ENCODE assay signal across 1 cellular context in genomic region chr20:32522775-32523612, GRCh38.
TF ChIP-seq lines count a peak whose summit lies in the region.

No MANE protein-coding gene starts in this region.

TF ChIP-seq in HepG2, 621 proteins besides CTCF, POLR2A, EP300 and RAD21 (continued from another document and continues in another):
- TF ChIP-seq MTA3 (CRISPR knock-in tag; IDR thresholded peaks at IDR 0.05) = no peak
- peak; percentile 77 for TF ChIP-seq UBTF (CRISPR knock-in tag; IDR thresholded peaks at IDR 0.05)
- peak; percentile 64; the same call in 1 of the 2 replicates for TF ChIP-seq ZKSCAN5 (CRISPR knock-in tag; IDR thresholded peaks at IDR 0.05)
- TF ChIP-seq SOX13 (IDR thresholded peaks at IDR 0.05) = 0 out of 2 replicates have a peak, but pooled peaks have one; percentile 16
- TF ChIP-seq SOX13 (CRISPR knock-in tag; conservative IDR thresholded peaks at IDR 0.05 in 1 of 2, IDR thresholded peaks at IDR 0.05 in 1 of 2) = peak in 1 of 2 experiments; percentile 79; a peak in 2 of 4 replicates
- TF ChIP-seq TARDBP (CRISPR knock-in tag; IDR thresholded peaks at IDR 0.05) = peak; percentile 91
- TF ChIP-seq CBX5 (CRISPR knock-in tag; IDR thresholded peaks at IDR 0.05; ENCODE audit: borderline replicate concordance) = peak; percentile 86
- peak; percentile 61 for TF ChIP-seq ZNF501 (CRISPR knock-in tag; IDR thresholded peaks at IDR 0.05)
- peak; percentile 15; the same call in 1 of the 2 replicates for TF ChIP-seq TRAFD1 (CRISPR knock-in tag; IDR thresholded peaks at IDR 0.05; ENCODE audit: borderline replicate concordance)
- TF ChIP-seq MZF1 (CRISPR knock-in tag; IDR thresholded peaks at IDR 0.05; ENCODE audit: borderline replicate concordance) = 0 out of 2 replicates have a peak, but pooled peaks have one; percentile 38
- peak; percentile 97 for TF ChIP-seq MED1 (CRISPR knock-in tag; IDR thresholded peaks at IDR 0.05)
- peak; percentile 64; the same call in 1 of the 2 replicates for TF ChIP-seq EEA1 (CRISPR knock-in tag; IDR thresholded peaks at IDR 0.05; ENCODE audit: borderline replicate concordance)
- peak; percentile 98 for TF ChIP-seq MTA1 (CRISPR knock-in tag; IDR thresholded peaks at IDR 0.05; ENCODE audit: borderline replicate concordance)
- TF ChIP-seq XRCC5 (optimal IDR thresholded peaks at IDR 0.05; ENCODE audit: low read length) = peak; percentile 58
- no peak for TF ChIP-seq U2AF2 (IDR thresholded peaks at IDR 0.05; ENCODE audit: low read depth, low read length)
- TF ChIP-seq ZFP41 (CRISPR knock-in tag; IDR thresholded peaks at IDR 0.05; ENCODE audit: borderline replicate concordance) = no peak; the same call in 1 of the 2 replicates
- peak; percentile 57 for TF ChIP-seq ATF2 (CRISPR knock-in tag; IDR thresholded peaks at IDR 0.05)
- TF ChIP-seq RFX3 (CRISPR knock-in tag; IDR thresholded peaks at IDR 0.05) = no peak
- peak; percentile 60; the same call in 1 of the 2 replicates for TF ChIP-seq KLF11 (CRISPR knock-in tag; IDR thresholded peaks at IDR 0.05)
- TF ChIP-seq ESRRA (CRISPR knock-in tag; IDR thresholded peaks at IDR 0.05; ENCODE audit: low read depth) = peak; percentile 91
- peak; percentile 98 for TF ChIP-seq REPIN1 (CRISPR knock-in tag; IDR thresholded peaks at IDR 0.05; ENCODE audit: borderline replicate concordance, low read depth)
- peak; percentile 29; the same call in 1 of the 2 replicates for TF ChIP-seq TCF7 (IDR thresholded peaks at IDR 0.05; ENCODE audit: low read depth)
- TF ChIP-seq MXI1 (IDR thresholded peaks at IDR 0.05; ENCODE audit: borderline replicate concordance, low read depth, low read length) = peak; percentile 57; the same call in 1 of the 3 replicates
- TF ChIP-seq ZBTB20 (CRISPR knock-in tag; IDR thresholded peaks at IDR 0.05; ENCODE audit: borderline replicate concordance, low read depth) = peak; percentile 72; the same call in 1 of the 2 replicates
- peak; percentile 85 for TF ChIP-seq TOPORS (CRISPR knock-in tag; IDR thresholded peaks at IDR 0.05)
- TF ChIP-seq ZGPAT (CRISPR knock-in tag; IDR thresholded peaks at IDR 0.05) = peak; percentile 92
- TF ChIP-seq AHDC1 (CRISPR knock-in tag; IDR thresholded peaks at IDR 0.05; ENCODE audit: borderline replicate concordance) = peak; percentile 87
- no peak for TF ChIP-seq ZNF780A (CRISPR knock-in tag; IDR thresholded peaks at IDR 0.05)
- TF ChIP-seq PRDM10 (CRISPR knock-in tag; IDR thresholded peaks at IDR 0.05; ENCODE audit: low read depth) = peak; percentile 56; the same call in 1 of the 2 replicates
- peak; percentile 99 for TF ChIP-seq MEIS1 (CRISPR knock-in tag; IDR thresholded peaks at IDR 0.05; ENCODE audit: borderline replicate concordance)
- TF ChIP-seq PAF1 (CRISPR knock-in tag; IDR thresholded peaks at IDR 0.05) = no peak
- peak; percentile 35; the same call in 1 of the 2 replicates for TF ChIP-seq ZBTB4 (CRISPR knock-in tag; IDR thresholded peaks at IDR 0.05; ENCODE audit: borderline replicate concordance)
- peak; percentile 40 for TF ChIP-seq ZFY (CRISPR knock-in tag; IDR thresholded peaks at IDR 0.05)
- 0 out of 2 replicates have a peak, but pooled peaks have one; percentile 41 for TF ChIP-seq ZFX (CRISPR knock-in tag; IDR thresholded peaks at IDR 0.05; ENCODE audit: low read depth)
- no peak for TF ChIP-seq ASH2L (IDR thresholded peaks at IDR 0.05; ENCODE audit: insufficient read length, low read depth, low read length)
- no peak for TF ChIP-seq GABPA (IDR thresholded peaks at IDR 0.05; ENCODE audit: low read depth, low read length)
- TF ChIP-seq GABPA (CRISPR knock-in tag; IDR thresholded peaks at IDR 0.05; ENCODE audit: low read depth) = peak; percentile 43; the same call in 1 of the 2 replicates
- peak; percentile 93 for TF ChIP-seq BRCA1 (CRISPR knock-in tag; IDR thresholded peaks at IDR 0.05)
- TF ChIP-seq NFYB (CRISPR knock-in tag; IDR thresholded peaks at IDR 0.05) = peak; percentile 7; the same call in 1 of the 2 replicates
